ENCODE assay signal across 8 cellular contexts in the genomic region with DNA sequence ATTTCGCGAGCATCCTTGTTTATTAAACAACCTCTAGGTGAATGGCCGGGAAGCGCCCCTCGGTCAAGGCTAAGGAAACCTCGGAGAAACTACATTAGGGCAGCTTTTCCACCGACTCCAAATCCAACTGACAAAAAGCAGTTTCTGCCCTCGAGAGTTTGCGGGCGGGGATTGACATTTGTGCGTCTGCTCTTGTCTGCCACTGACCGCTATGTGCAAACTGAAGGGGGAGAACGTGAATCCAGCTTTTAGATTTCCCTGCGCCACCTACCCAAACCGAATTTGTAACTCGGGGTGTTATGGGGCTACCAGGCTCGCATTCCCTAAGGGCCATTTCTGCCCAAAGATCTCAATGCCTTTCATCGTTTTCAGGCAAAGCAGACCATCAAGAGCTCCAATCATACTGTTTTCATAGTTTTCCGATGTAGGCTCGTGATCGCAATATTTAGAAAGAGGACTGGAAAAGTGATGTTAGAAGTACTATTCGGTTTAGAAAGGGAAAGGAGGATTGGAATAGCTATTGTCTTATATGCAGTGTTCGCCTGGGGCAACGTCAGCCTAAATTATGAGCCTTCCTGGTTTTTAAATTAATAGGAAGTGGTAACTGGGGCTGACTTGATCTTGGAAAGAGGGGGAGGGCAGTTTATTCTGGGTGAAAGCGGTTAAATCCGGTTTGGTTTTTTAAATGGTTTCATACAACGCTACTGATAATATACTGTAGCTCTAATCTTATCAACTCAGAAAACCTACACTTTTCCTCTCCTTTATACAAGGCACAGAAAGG. TPM values are rescaled to one million over a fixed set of nuclear protein-coding genes. Genes with fewer than 3 reads are reported as not detected.
DNase-seq lines count a peak whose midpoint lies in the region; ATAC-seq and TF ChIP-seq lines count a peak whose summit lies in the region.

No MANE protein-coding gene starts in this region.

- no peaks in the 10 kb centered on the region for H3K9me3 Mint-ChIP-seq in activated CD4-positive, alpha-beta memory T cell treated with anti-CD3 and anti-CD28 coated beads for 36 hours

- H3K4me1 Mint-ChIP-seq in activated CD4-positive, alpha-beta memory T cell treated with anti-CD3 and anti-CD28 coated beads for 36 hours (ENCODE audit: low read depth) = peaks cover 32% of the 10 kb centered on the region

- peak overlapping the region; percentile 81 for H3K4me3 Mint-ChIP-seq in activated CD4-positive, alpha-beta memory T cell treated with anti-CD3 and anti-CD28 coated beads for 36 hours

- peak; percentile 18 for DNase-seq in GM10248 (ENCODE audit: extremely low spot score)
- peak; percentile 27 for DNase-seq in activated CD4-positive, alpha-beta memory T cell treated with anti-CD3 and anti-CD28 coated beads for 36 hours
- no peak for DNase-seq in left ventricle myocardium superior
- peak; percentile 6 for DNase-seq in retina
- DNase-seq in stimulated activated CD4-positive, alpha-beta T cell treated with anti-CD3 and anti-CD28 coated beads, Interleukin-4, amount 100 ng/mL, for 4 hours = no peak
- DNase-seq in DMS 273 treated with DMSO at 0.1 percent for 48 hours (lab: John Stamatoyannopoulos, UW) = no peak

- peaks cover 19% of the 10 kb centered on the region for H3K27me3 Mint-ChIP-seq in activated CD4-positive, alpha-beta memory T cell treated with anti-CD3 and anti-CD28 coated beads for 36 hours

- CTCF ChIA-PET in GM10248 (lab: Yijun Ruan, JAX) = interaction anchor here (0.9 to 1.3 kb wide), 4 partner anchors 11 to 63 kb away, joined by 3 to 4 read pairs (median 3); no protein-coding TSS in a partner anchor
- CTCF ChIA-PET in activated CD4-positive, alpha-beta memory T cell treated with anti-CD3 and anti-CD28 coated beads for 36 hours (lab: Charles Lee) = interaction anchor here (0.8 to 1.2 kb wide), 2 partner anchors 19 to 66 kb away, joined by 3 to 4 read pairs; no protein-coding TSS in a partner anchor

- no peak overlapping the region for H3K27ac Mint-ChIP-seq in activated CD4-positive, alpha-beta memory T cell treated with anti-CD3 and anti-CD28 coated beads for 36 hours

- POLR2A ChIA-PET in GM10248 (lab: Yijun Ruan, JAX) = interaction anchor here (0.6 to 0.8 kb wide), 2 partner anchors 43 to 420 kb away, joined by 3 read pairs; no protein-coding TSS in a partner anchor
- POLR2A ChIA-PET in activated CD4-positive, alpha-beta memory T cell treated with anti-CD3 and anti-CD28 coated beads for 36 hours (lab: Charles Lee) = interaction anchor here (1.1 to 1.4 kb wide), 3 partner anchors 16 to 63 kb away, joined by 3 to 4 read pairs (median 4); no protein-coding TSS in a partner anchor

- intact Hi-C loops in activated CD4-positive, alpha-beta memory T cell treated with anti-CD3 and anti-CD28 coated beads for 36 hours (cut with micrococcal nuclease) = loop anchor here (5.0 kb wide), 1 partner anchor 171 kb away; no protein-coding TSS in a partner anchor
- intact Hi-C loops in left ventricle myocardium superior (cut with micrococcal nuclease) = no loop called here

- no peaks in the 10 kb centered on the region for H3K36me3 Mint-ChIP-seq in activated CD4-positive, alpha-beta memory T cell treated with anti-CD3 and anti-CD28 coated beads for 36 hours

- ATAC-seq in left ventricle myocardium superior = peak; percentile 50
- no peak for ATAC-seq in GM18520 (IDR thresholded peaks at IDR 0.05; ENCODE audit: unreplicated experiment)
- no peak for ATAC-seq in GM21390 (IDR thresholded peaks at IDR 0.05; ENCODE audit: unreplicated experiment)

- TF ChIP-seq CTCF in GM10248 (IDR thresholded peaks at IDR 0.05; ENCODE audit: control extremely low read depth, extremely low read depth, low read depth, missing control alignments) = no peak

RNA-seq across cellular contexts. Expression of a gene that starts 45.4 kb away (rescaled TPM):
- total RNA-seq in activated CD4-positive, alpha-beta memory T cell treated with anti-CD3 and anti-CD28 coated beads for 36 hours = 10 to 100 TPM; 17.6 to 20.4 TPM
- 4.1 TPM for total RNA-seq in left ventricle myocardium superior

Comparison
In these comparisons a context has a peak if more than half of its experiments do, and no peak if none do; other contexts are left out.
1. DNase-seq: peak in GM10248 (single experiment), activated CD4-positive, alpha-beta memory T cell treated with anti-CD3 and anti-CD28 coated beads for 36 hours (single experiment) and retina (single experiment); none in left ventricle myocardium superior (single experiment), stimulated activated CD4-positive, alpha-beta T cell treated with anti-CD3 and anti-CD28 coated beads, Interleukin-4, amount 100 ng/mL, for 4 hours (0 of 2) and DMS 273 treated with DMSO at 0.1 percent for 48 hours (single experiment).